ENCODE assay signal across 20 cellular contexts in genomic region chr6:161921602-161922400, GRCh38.
DNase-seq lines count a peak whose midpoint lies in the region; ATAC-seq and TF ChIP-seq lines count a peak whose summit lies in the region.
"Had no signal": no experiment of that assay in that cellular context is flagged by ENCODE, and none has a peak within 500 bp of the region (broad histone marks: within the 10 kb centered on the region; RNA-seq: fewer than 3 reads in every experiment).

No MANE protein-coding gene starts in this region.

- ATAC-seq in esophagus mucosa: peak; percentile 86
- no peak for ATAC-seq in stimulated activated memory B cell treated with anti-CD40 and anti-IgM and Interleukin-4, amounts not matched to agents 10 μg/mL and 1 μg/mL and 100 μg/mL, for 72 hours
- ATAC-seq: Right ventricle myocardium inferior had no signal

- DNase-seq in NCI-H748 (lab: John Stamatoyannopoulos, UW; ENCODE audit: unreplicated experiment) (peak; percentile 50), NCI-H748 treated with DMSO at 0.1 percent for 48 hours (lab: John Stamatoyannopoulos, UW) (no peak), NCI-H460 (ENCODE audit: extremely low read depth, low read depth) (peak; percentile 86), mesothelial cell of epicardium (ENCODE audit: low spot score in 2 of 2, unreplicated experiment in 2 of 2) (no peak), HAP-1 (ENCODE audit: low spot score in 2 of 2) (no peak)
- no peak for DNase-seq in stimulated activated CD4-positive, alpha-beta T cell treated with anti-CD3 and anti-CD28 coated beads, Interleukin-4, amount 100 ng/mL, for 1 hour
- DNase-seq: activated CD4-positive, alpha-beta T cell treated with anti-CD3 and anti-CD28 coated beads for 1 hour; activated T-cell treated with anti-CD3 and anti-CD28 coated beads, Interleukin-2, amount 50 U/mL, for 72 hours; CD4-positive, CD25-positive, alpha-beta regulatory T cell; gastrocnemius medialis; NCI-H187; NCI-H446; psoas muscle; stimulated activated CD4-positive, alpha-beta T cell treated with anti-CD3 and anti-CD28 coated beads, Interleukin-4, amount 100 ng/mL, for 4 hours; SW 1271 had no signal

- H3K4me1 Mint-ChIP-seq in mesothelial cell of epicardium: peaks cover 6% of the 10 kb centered on the region
- no peaks in the 10 kb centered on the region for H3K4me1 Mint-ChIP-seq in stimulated activated memory B cell treated with anti-CD40 and anti-IgM and Interleukin-4, amounts not matched to agents 10 μg/mL and 1 μg/mL and 100 μg/mL, for 72 hours
- H3K4me1 Mint-ChIP-seq: CD4-positive, CD25-positive, alpha-beta regulatory T cell; neural crest cell had no signal

- H3K36me3 Mint-ChIP-seq in mesothelial cell of epicardium: no peaks in the 10 kb centered on the region
- H3K36me3 Mint-ChIP-seq in stimulated activated memory B cell treated with anti-CD40 and anti-IgM and Interleukin-4, amounts not matched to agents 10 μg/mL and 1 μg/mL and 100 μg/mL, for 72 hours: no peaks in the 10 kb centered on the region
- H3K36me3 Mint-ChIP-seq: activated naive CD4-positive, alpha-beta T cell treated with anti-CD3 and anti-CD28 coated beads, Interleukin-2, amount 50 U/mL, for 72 hours had no signal

- H3K4me3 Mint-ChIP-seq in mesothelial cell of epicardium: no peak overlapping the region
- no peak overlapping the region for H3K4me3 Mint-ChIP-seq in stimulated activated memory B cell treated with anti-CD40 and anti-IgM and Interleukin-4, amounts not matched to agents 10 μg/mL and 1 μg/mL and 100 μg/mL, for 72 hours
- H3K4me3 Mint-ChIP-seq: activated T-cell treated with anti-CD3 and anti-CD28 coated beads, Interleukin-2, amount 50 U/mL, for 72 hours; CD4-positive, CD25-positive, alpha-beta regulatory T cell; neural crest cell had no signal

- TF ChIP-seq CTCF in mesothelial cell of epicardium (IDR thresholded peaks at IDR 0.05; ENCODE audit: unreplicated experiment): no peak

- H3K36me3 ChIP-seq in HAP-1 (replicated peaks): no peaks in the 10 kb centered on the region
- H3K36me3 ChIP-seq: gastrocnemius medialis had no signal

- no peaks in the 10 kb centered on the region for H3K9me3 Mint-ChIP-seq in mesothelial cell of epicardium
- H3K9me3 Mint-ChIP-seq in stimulated activated memory B cell treated with anti-CD40 and anti-IgM and Interleukin-4, amounts not matched to agents 10 μg/mL and 1 μg/mL and 100 μg/mL, for 72 hours: no peaks in the 10 kb centered on the region
- H3K9me3 Mint-ChIP-seq: activated naive CD4-positive, alpha-beta T cell treated with anti-CD3 and anti-CD28 coated beads, Interleukin-2, amount 50 U/mL, for 72 hours; activated T-cell treated with anti-CD3 and anti-CD28 coated beads, Interleukin-2, amount 50 U/mL, for 72 hours; neural crest cell had no signal

- no peak overlapping the region for H3K27ac Mint-ChIP-seq in mesothelial cell of epicardium
- H3K27ac Mint-ChIP-seq in stimulated activated memory B cell treated with anti-CD40 and anti-IgM and Interleukin-4, amounts not matched to agents 10 μg/mL and 1 μg/mL and 100 μg/mL, for 72 hours: no peak overlapping the region
- H3K27ac Mint-ChIP-seq: activated naive CD4-positive, alpha-beta T cell treated with anti-CD3 and anti-CD28 coated beads, Interleukin-2, amount 50 U/mL, for 72 hours; activated T-cell treated with anti-CD3 and anti-CD28 coated beads, Interleukin-2, amount 50 U/mL, for 72 hours; CD4-positive, CD25-positive, alpha-beta regulatory T cell had no signal

- in situ Hi-C loops in HAP-1 (cut with MboI; ENCODE audit: low sequenced_read_pairs): no loop called here

- H3K27me3 ChIP-seq in HAP-1 (ENCODE audit: low read depth): no peaks in the 10 kb centered on the region
- H3K27me3 ChIP-seq: gastrocnemius medialis had no signal

- H3K4me3 ChIP-seq in HAP-1: no peak overlapping the region
- H3K4me3 ChIP-seq: gastrocnemius medialis, psoas muscle had no signal

- no peaks in the 10 kb centered on the region for H3K4me1 ChIP-seq in HAP-1

- H3K9me3 ChIP-seq in HAP-1: no peaks in the 10 kb centered on the region
- H3K9me3 ChIP-seq: gastrocnemius medialis, psoas muscle had no signal

- no peaks in the 10 kb centered on the region for H3K27me3 Mint-ChIP-seq in mesothelial cell of epicardium (ENCODE audit: low read depth)
- H3K27me3 Mint-ChIP-seq in stimulated activated memory B cell treated with anti-CD40 and anti-IgM and Interleukin-4, amounts not matched to agents 10 μg/mL and 1 μg/mL and 100 μg/mL, for 72 hours: no peaks in the 10 kb centered on the region
- H3K27me3 Mint-ChIP-seq: CD4-positive, CD25-positive, alpha-beta regulatory T cell had no signal

Comparison
In these comparisons a context has a peak if more than half of its experiments do, and no peak if none do; other contexts are left out.
1. DNase-seq: peak in NCI-H748 (single experiment) and NCI-H460 (single experiment); none in NCI-H748 treated with DMSO at 0.1 percent for 48 hours (single experiment), stimulated activated CD4-positive, alpha-beta T cell treated with anti-CD3 and anti-CD28 coated beads, Interleukin-4, amount 100 ng/mL, for 1 hour (single experiment), mesothelial cell of epicardium (0 of 2) and HAP-1 (0 of 2).